Comparison of ENCODE assay signal across 15 cellular contexts in genomic region chr17:1773755-1774181, GRCh38. TPM values are rescaled to one million over a fixed set of nuclear protein-coding genes. Genes with fewer than 3 reads are reported as not detected.
DNase-seq lines count a peak whose midpoint lies in the region; ATAC-seq and TF ChIP-seq lines count a peak whose summit lies in the region.
"Had no signal": no experiment of that assay in that cellular context is flagged by ENCODE, and none has a peak within 500 bp of the region (broad histone marks: within the 10 kb centered on the region; RNA-seq: fewer than 3 reads in every experiment).

No MANE protein-coding gene starts in this region.

- no peaks in the 10 kb centered on the region for H3K27me3 Mint-ChIP-seq in T-helper 1 cell treated with Interleukin-12 subunit alpha and Interleukin-12 subunit beta and Interleukin-4 antibody, amounts not matched to agents 30 μg/mL and 1 μg/mL, for 36 hours (ENCODE audit: low read depth)
- no peaks in the 10 kb centered on the region for H3K27me3 Mint-ChIP-seq in memory B cell

- TF ChIP-seq CTCF in suprapubic skin (IDR thresholded peaks at IDR 0.05) (no peak), BE2C (IDR thresholded peaks at IDR 0.05; ENCODE audit: low read depth, low read length) (no peak)

- H3K9me3 ChIP-seq in suprapubic skin (no peaks in the 10 kb centered on the region), BE2C (no peaks in the 10 kb centered on the region)

- H3K4me1 ChIP-seq in suprapubic skin = peaks cover 54% of the 10 kb centered on the region
- H3K4me1 ChIP-seq in BE2C = no peaks in the 10 kb centered on the region
- H3K4me1 ChIP-seq: parathyroid adenoma had no signal

- peak overlapping the region; percentile 20 for H3K27ac Mint-ChIP-seq in T-helper 1 cell treated with Interleukin-12 subunit alpha and Interleukin-12 subunit beta and Interleukin-4 antibody, amounts not matched to agents 30 μg/mL and 1 μg/mL, for 36 hours
- peak overlapping the region; percentile 74 for H3K27ac Mint-ChIP-seq in memory B cell

- no peak for TF ChIP-seq EP300 in suprapubic skin (IDR thresholded peaks at IDR 0.05)

- H3K4me3 ChIP-seq in suprapubic skin = no peak overlapping the region
- H3K4me3 ChIP-seq in BE2C (ENCODE audit: low read depth, low read length) = no peak overlapping the region
- H3K4me3 ChIP-seq: GM23248 had no signal

- no peaks in the 10 kb centered on the region for H3K9me3 Mint-ChIP-seq in T-helper 1 cell treated with Interleukin-12 subunit alpha and Interleukin-12 subunit beta and Interleukin-4 antibody, amounts not matched to agents 30 μg/mL and 1 μg/mL, for 36 hours
- H3K9me3 Mint-ChIP-seq in memory B cell = no peaks in the 10 kb centered on the region

- H3K27me3 ChIP-seq in suprapubic skin = no peaks in the 10 kb centered on the region
- no peaks in the 10 kb centered on the region for H3K27me3 ChIP-seq in BE2C

- ATAC-seq in memory B cell (ENCODE audit: low read depth) (no peak), HG02884 (IDR thresholded peaks at IDR 0.05; ENCODE audit: unreplicated experiment) (no peak)

- no peak overlapping the region for H3K4me3 Mint-ChIP-seq in T-helper 1 cell treated with Interleukin-12 subunit alpha and Interleukin-12 subunit beta and Interleukin-4 antibody, amounts not matched to agents 30 μg/mL and 1 μg/mL, for 36 hours
- H3K4me3 Mint-ChIP-seq in memory B cell = no peak overlapping the region

- peaks cover 12% of the 10 kb centered on the region for H3K36me3 Mint-ChIP-seq in T-helper 1 cell treated with Interleukin-12 subunit alpha and Interleukin-12 subunit beta and Interleukin-4 antibody, amounts not matched to agents 30 μg/mL and 1 μg/mL, for 36 hours (ENCODE audit: low read depth)
- H3K36me3 Mint-ChIP-seq in memory B cell = no peaks in the 10 kb centered on the region

- H3K27ac ChIP-seq in suprapubic skin = peak overlapping the region; percentile 71
- H3K27ac ChIP-seq: 22Rv1, GM23248, parathyroid adenoma had no signal

- peaks cover 2% of the 10 kb centered on the region for H3K4me1 Mint-ChIP-seq in T-helper 1 cell treated with Interleukin-12 subunit alpha and Interleukin-12 subunit beta and Interleukin-4 antibody, amounts not matched to agents 30 μg/mL and 1 μg/mL, for 36 hours (ENCODE audit: low read depth)
- peaks cover 8% of the 10 kb centered on the region for H3K4me1 Mint-ChIP-seq in memory B cell

- TF ChIP-seq POLR2A in erythroblast (IDR thresholded peaks at IDR 0.05; ENCODE audit: low read length) (no peak), suprapubic skin (IDR thresholded peaks at IDR 0.05) (no peak)

- H3K36me3 ChIP-seq in suprapubic skin = peaks cover 51% of the 10 kb centered on the region
- H3K36me3 ChIP-seq in BE2C = no peaks in the 10 kb centered on the region; the same call in 1 of the 2 replicates

- DNase-seq in T-helper 1 cell (no peak), erythroblast (lab: John Stamatoyannopoulos, UW) (peak; percentile 52 to 61), memory B cell (ENCODE audit: low spot score in 2 of 2) (no peak), suprapubic skin (ENCODE audit: low spot score in 2 of 2) (no peak), BE2C (no peak), retina (no peak)
- DNase-seq: activated gamma-delta T cell, DMS79, NCI-H1105 treated with DMSO at 0.1 percent for 48 hours, NCI-H526 treated with DMSO at 0.1 percent for 48 hours had no signal

- 43% methylated on average over 6 of the region's 6 CpGs for WGBS in suprapubic skin

RNA-seq across cellular contexts. Expression of gene SERPINF1, which starts 11.9 kb away (rescaled TPM):
- total RNA-seq in suprapubic skin = 100 to 1,000 TPM; 146 to 256 (median 194) TPM
- 15.1 TPM for polyA plus RNA-seq in BE2C (2012; ENCODE audit: insufficient read depth, insufficient read length, low read depth)

RNA-seq across cellular contexts. Expression of gene SERPINF2, which starts 31.1 kb away (rescaled TPM):
- 1 to 10 TPM; 3.9 to 7.4 (median 5.9) TPM for total RNA-seq in suprapubic skin
- polyA plus RNA-seq in BE2C (2012; ENCODE audit: insufficient read depth, insufficient read length, low read depth) = 0.19 TPM
- total RNA-seq: GM23248 had no signal

RNA-seq across cellular contexts. Expression of gene WDR81, which starts 49.3 kb away (rescaled TPM):
- 10 to 100 TPM; 40.0 to 61.7 (median 51.3) TPM for total RNA-seq in suprapubic skin
- polyA plus RNA-seq in BE2C (2012; ENCODE audit: insufficient read depth, insufficient read length, low read depth) = 11.3 TPM

RNA-seq across cellular contexts. Expression of gene SMYD4, which starts 55.9 kb away (rescaled TPM):
- 10 to 100 TPM in 2 of 4 donors, 1 to 10 TPM in 2; 6.4 to 31.7 (median 14.3) TPM for total RNA-seq in suprapubic skin
- 4.3 TPM for polyA plus RNA-seq in BE2C (2012; ENCODE audit: insufficient read depth, insufficient read length, low read depth)

RNA-seq across cellular contexts. Expression of gene RPA1, which starts 56.0 kb away (rescaled TPM):
- total RNA-seq in suprapubic skin = 10 to 100 TPM; 27.6 to 58.2 (median 36.7) TPM
- polyA plus RNA-seq in BE2C (2012; ENCODE audit: insufficient read depth, insufficient read length, low read depth) = 67.9 TPM

Comparison
In these comparisons a context has a peak if more than half of its experiments do, and no peak if none do; other contexts are left out.
1. DNase-seq: peak in erythroblast (2 of 2); none in T-helper 1 cell (0 of 5), memory B cell (0 of 2), suprapubic skin (0 of 2), BE2C (single experiment) and retina (single experiment).